1 cellular context compared by ENCODE assay signal in the genomic region with DNA sequence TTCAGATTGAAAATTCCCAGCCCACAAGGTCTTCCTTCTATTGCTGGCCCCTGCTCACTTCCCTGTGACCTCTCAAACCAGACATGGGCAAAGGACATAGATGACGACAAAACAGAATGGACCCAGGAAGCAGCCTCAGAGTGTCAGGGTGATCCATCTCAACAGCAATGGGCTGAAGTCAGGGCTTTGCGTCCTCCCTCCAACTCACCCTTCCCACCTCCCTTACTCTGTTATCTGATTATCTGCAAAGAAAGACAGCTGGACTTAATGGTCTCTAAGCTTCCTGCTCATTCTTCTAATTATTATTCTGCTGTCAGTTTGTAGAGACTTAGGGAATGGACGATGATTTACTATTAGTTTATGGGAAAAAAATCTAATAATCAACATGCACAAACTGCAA.
TF ChIP-seq lines count a peak whose summit lies in the region.

No MANE protein-coding gene starts in this region.

TF ChIP-seq in GM23338, 12 proteins besides CTCF, POLR2A, EP300 and RAD21 (continued from another document):
- no peak for TF ChIP-seq ZNF462 (CRISPR knock-in tag; IDR thresholded peaks at IDR 0.05)
TF ChIP-seq in GM23338: peak in this region for 0.
